Comparison of ENCODE assay signal across 1 cellular context in the genomic region with DNA sequence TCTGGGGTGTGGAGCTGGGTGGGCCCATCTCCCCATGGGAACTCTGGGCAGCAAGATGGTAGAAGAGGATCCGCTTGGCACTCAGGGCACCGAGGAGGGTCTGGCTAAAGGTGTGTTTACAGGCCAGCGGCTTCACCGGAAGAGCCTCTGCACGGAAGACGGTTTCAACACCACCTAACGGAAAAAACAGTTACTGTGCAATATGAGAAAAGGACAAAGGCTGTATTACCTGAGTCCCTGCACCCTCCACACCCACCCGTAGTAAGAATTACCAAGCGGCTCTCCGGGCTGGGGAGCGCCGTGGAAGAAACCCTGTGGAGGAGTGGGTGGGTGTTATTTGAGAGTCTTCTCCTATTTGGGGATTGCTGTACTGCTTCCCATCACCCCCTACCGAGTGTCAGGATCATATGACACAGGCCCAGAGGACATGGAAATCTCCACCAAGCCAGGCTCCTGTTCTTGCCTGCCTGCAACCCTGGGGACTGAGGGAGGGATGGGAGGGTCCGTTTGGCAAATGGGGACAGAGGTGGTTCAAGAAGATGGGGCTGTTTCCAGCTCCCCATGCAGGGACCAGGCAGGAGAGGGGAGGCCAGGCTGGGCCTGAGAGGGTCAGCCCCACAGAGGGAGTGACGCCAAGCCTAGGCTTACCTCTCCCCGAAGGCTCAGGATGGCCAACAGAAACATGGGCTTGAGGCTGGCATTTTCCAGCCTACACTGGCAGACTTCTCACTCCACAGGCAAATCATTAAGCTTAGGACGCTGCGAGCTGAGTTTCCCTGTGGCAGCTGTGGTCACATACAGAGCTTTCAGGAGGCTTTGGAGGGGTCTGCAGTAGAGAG.
TF ChIP-seq lines count a peak whose summit lies in the region.

No MANE protein-coding gene starts in this region.

TF ChIP-seq in HepG2, 621 proteins besides CTCF, POLR2A, EP300 and RAD21 (continued from another document and continues in another):
- TF ChIP-seq SOX13 (IDR thresholded peaks at IDR 0.05) (no peak), SOX13 (CRISPR knock-in tag; conservative IDR thresholded peaks at IDR 0.05 in 1 of 2, IDR thresholded peaks at IDR 0.05 in 1 of 2) (peak in 1 of 2 experiments; percentile 75; a peak in 2 of 4 replicates), ZNF598 (CRISPR knock-in tag; IDR thresholded peaks at IDR 0.05; ENCODE audit: borderline replicate concordance) (no peak), TEAD2 (CRISPR knock-in tag; IDR thresholded peaks at IDR 0.05) (no peak), SRSF4 (IDR thresholded peaks at IDR 0.05; ENCODE audit: low read depth, low read length, poor library complexity, severe bottlenecking) (no peak), ZNF781 (CRISPR knock-in tag; IDR thresholded peaks at IDR 0.05; ENCODE audit: borderline replicate concordance, not compliant biosample characterization) (peak; percentile 16), DR1 (CRISPR knock-in tag; IDR thresholded peaks at IDR 0.05) (no peak), FOXP1 (IDR thresholded peaks at IDR 0.05) (no peak), FOXP1 (CRISPR knock-in tag; IDR thresholded peaks at IDR 0.05) (peak; percentile 71; the same call in 1 of the 2 replicates), ZSCAN21 (CRISPR knock-in tag; IDR thresholded peaks at IDR 0.05; ENCODE audit: borderline replicate concordance) (no peak), ZBTB1 (CRISPR knock-in tag; IDR thresholded peaks at IDR 0.05; ENCODE audit: borderline replicate concordance) (no peak), RFX5 (IDR thresholded peaks at IDR 0.05; ENCODE audit: low read depth, low read length) (no peak), TP53 (CRISPR knock-in tag; conservative IDR thresholded peaks at IDR 0.05) (no peak), ZBTB21 (CRISPR knock-in tag; IDR thresholded peaks at IDR 0.05) (no peak), PTBP1 (IDR thresholded peaks at IDR 0.05; ENCODE audit: low read depth, low read length, poor library complexity, severe bottlenecking) (no peak), ZFP36 (IDR thresholded peaks at IDR 0.05; ENCODE audit: borderline replicate concordance, low read depth, low read length, partially characterized antibody) (no peak), ZNF432 (CRISPR knock-in tag; IDR thresholded peaks at IDR 0.05; ENCODE audit: borderline replicate concordance) (no peak), MTF1 (CRISPR knock-in tag; IDR thresholded peaks at IDR 0.05) (no peak), TARDBP (CRISPR knock-in tag; IDR thresholded peaks at IDR 0.05) (no peak; the same call in 1 of the 2 replicates), LCORL (IDR thresholded peaks at IDR 0.05) (no peak), LCORL (CRISPR knock-in tag; IDR thresholded peaks at IDR 0.05) (peak; percentile 53; the same call in 1 of the 2 replicates), SMYD3 (CRISPR knock-in tag; IDR thresholded peaks at IDR 0.05) (no peak), EHMT2 (IDR thresholded peaks at IDR 0.05; ENCODE audit: borderline replicate concordance, low read depth, low read length) (no peak), PPARG (CRISPR knock-in tag; conservative IDR thresholded peaks at IDR 0.05) (0 out of 2 replicates have a peak, but pooled peaks have one; percentile 38), PHF20 (CRISPR knock-in tag; IDR thresholded peaks at IDR 0.05) (no peak), ZNF768 (CRISPR knock-in tag; IDR thresholded peaks at IDR 0.05) (no peak), SIX1 (CRISPR knock-in tag; IDR thresholded peaks at IDR 0.05; ENCODE audit: borderline replicate concordance) (peak; percentile 60; the same call in 1 of the 2 replicates), TCF7 (IDR thresholded peaks at IDR 0.05; ENCODE audit: low read depth) (no peak)
- TF ChIP-seq, protein P1, sequence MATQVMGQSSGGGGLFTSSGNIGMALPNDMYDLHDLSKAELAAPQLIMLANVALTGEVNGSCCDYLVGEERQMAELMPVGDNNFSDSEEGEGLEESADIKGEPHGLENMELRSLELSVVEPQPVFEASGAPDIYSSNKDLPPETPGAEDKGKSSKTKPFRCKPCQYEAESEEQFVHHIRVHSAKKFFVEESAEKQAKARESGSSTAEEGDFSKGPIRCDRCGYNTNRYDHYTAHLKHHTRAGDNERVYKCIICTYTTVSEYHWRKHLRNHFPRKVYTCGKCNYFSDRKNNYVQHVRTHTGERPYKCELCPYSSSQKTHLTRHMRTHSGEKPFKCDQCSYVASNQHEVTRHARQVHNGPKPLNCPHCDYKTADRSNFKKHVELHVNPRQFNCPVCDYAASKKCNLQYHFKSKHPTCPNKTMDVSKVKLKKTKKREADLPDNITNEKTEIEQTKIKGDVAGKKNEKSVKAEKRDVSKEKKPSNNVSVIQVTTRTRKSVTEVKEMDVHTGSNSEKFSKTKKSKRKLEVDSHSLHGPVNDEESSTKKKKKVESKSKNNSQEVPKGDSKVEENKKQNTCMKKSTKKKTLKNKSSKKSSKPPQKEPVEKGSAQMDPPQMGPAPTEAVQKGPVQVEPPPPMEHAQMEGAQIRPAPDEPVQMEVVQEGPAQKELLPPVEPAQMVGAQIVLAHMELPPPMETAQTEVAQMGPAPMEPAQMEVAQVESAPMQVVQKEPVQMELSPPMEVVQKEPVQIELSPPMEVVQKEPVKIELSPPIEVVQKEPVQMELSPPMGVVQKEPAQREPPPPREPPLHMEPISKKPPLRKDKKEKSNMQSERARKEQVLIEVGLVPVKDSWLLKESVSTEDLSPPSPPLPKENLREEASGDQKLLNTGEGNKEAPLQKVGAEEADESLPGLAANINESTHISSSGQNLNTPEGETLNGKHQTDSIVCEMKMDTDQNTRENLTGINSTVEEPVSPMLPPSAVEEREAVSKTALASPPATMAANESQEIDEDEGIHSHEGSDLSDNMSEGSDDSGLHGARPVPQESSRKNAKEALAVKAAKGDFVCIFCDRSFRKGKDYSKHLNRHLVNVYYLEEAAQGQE (IDR thresholded peaks at IDR 0.05; ENCODE audit: borderline replicate concordance in 1 of 2, low read depth in 1 of 2, low read length in 2 of 2): no peak
- TF ChIP-seq, protein P2, sequence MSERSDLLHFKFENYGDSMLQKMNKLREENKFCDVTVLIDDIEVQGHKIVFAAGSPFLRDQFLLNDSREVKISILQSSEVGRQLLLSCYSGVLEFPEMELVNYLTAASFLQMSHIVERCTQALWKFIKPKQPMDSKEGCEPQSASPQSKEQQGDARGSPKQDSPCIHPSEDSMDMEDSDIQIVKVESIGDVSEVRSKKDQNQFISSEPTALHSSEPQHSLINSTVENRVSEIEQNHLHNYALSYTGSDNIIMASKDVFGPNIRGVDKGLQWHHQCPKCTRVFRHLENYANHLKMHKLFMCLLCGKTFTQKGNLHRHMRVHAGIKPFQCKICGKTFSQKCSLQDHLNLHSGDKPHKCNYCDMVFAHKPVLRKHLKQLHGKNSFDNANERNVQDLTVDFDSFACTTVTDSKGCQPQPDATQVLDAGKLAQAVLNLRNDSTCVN (CRISPR knock-in tag; IDR thresholded peaks at IDR 0.05; ENCODE audit: borderline replicate concordance): no peak
- TF ChIP-seq, protein P3, sequence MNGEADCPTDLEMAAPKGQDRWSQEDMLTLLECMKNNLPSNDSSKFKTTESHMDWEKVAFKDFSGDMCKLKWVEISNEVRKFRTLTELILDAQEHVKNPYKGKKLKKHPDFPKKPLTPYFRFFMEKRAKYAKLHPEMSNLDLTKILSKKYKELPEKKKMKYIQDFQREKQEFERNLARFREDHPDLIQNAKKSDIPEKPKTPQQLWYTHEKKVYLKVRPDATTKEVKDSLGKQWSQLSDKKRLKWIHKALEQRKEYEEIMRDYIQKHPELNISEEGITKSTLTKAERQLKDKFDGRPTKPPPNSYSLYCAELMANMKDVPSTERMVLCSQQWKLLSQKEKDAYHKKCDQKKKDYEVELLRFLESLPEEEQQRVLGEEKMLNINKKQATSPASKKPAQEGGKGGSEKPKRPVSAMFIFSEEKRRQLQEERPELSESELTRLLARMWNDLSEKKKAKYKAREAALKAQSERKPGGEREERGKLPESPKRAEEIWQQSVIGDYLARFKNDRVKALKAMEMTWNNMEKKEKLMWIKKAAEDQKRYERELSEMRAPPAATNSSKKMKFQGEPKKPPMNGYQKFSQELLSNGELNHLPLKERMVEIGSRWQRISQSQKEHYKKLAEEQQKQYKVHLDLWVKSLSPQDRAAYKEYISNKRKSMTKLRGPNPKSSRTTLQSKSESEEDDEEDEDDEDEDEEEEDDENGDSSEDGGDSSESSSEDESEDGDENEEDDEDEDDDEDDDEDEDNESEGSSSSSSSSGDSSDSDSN (CRISPR knock-in tag; IDR thresholded peaks at IDR 0.05): no peak
- TF ChIP-seq, protein P4, sequence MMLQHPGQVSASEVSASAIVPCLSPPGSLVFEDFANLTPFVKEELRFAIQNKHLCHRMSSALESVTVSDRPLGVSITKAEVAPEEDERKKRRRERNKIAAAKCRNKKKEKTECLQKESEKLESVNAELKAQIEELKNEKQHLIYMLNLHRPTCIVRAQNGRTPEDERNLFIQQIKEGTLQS (CRISPR knock-in tag; IDR thresholded peaks at IDR 0.05): no peak
- TF ChIP-seq, protein P5, sequence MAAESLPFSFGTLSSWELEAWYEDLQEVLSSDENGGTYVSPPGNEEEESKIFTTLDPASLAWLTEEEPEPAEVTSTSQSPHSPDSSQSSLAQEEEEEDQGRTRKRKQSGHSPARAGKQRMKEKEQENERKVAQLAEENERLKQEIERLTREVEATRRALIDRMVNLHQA (CRISPR knock-in tag; IDR thresholded peaks at IDR 0.05): no peak
- TF ChIP-seq, protein P6, sequence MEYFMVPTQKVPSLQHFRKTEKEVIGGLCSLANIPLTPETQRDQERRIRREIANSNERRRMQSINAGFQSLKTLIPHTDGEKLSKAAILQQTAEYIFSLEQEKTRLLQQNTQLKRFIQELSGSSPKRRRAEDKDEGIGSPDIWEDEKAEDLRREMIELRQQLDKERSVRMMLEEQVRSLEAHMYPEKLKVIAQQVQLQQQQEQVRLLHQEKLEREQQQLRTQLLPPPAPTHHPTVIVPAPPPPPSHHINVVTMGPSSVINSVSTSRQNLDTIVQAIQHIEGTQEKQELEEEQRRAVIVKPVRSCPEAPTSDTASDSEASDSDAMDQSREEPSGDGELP (IDR thresholded peaks at IDR 0.05; ENCODE audit: borderline replicate concordance, low read depth): no peak
- TF ChIP-seq, protein P7, sequence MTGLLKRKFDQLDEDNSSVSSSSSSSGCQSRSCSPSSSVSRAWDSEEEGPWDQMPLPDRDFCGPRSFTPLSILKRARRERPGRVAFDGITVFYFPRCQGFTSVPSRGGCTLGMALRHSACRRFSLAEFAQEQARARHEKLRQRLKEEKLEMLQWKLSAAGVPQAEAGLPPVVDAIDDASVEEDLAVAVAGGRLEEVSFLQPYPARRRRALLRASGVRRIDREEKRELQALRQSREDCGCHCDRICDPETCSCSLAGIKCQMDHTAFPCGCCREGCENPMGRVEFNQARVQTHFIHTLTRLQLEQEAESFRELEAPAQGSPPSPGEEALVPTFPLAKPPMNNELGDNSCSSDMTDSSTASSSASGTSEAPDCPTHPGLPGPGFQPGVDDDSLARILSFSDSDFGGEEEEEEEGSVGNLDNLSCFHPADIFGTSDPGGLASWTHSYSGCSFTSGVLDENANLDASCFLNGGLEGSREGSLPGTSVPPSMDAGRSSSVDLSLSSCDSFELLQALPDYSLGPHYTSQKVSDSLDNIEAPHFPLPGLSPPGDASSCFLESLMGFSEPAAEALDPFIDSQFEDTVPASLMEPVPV (CRISPR knock-in tag; IDR thresholded peaks at IDR 0.05): no peak
- TF ChIP-seq, protein P8, sequence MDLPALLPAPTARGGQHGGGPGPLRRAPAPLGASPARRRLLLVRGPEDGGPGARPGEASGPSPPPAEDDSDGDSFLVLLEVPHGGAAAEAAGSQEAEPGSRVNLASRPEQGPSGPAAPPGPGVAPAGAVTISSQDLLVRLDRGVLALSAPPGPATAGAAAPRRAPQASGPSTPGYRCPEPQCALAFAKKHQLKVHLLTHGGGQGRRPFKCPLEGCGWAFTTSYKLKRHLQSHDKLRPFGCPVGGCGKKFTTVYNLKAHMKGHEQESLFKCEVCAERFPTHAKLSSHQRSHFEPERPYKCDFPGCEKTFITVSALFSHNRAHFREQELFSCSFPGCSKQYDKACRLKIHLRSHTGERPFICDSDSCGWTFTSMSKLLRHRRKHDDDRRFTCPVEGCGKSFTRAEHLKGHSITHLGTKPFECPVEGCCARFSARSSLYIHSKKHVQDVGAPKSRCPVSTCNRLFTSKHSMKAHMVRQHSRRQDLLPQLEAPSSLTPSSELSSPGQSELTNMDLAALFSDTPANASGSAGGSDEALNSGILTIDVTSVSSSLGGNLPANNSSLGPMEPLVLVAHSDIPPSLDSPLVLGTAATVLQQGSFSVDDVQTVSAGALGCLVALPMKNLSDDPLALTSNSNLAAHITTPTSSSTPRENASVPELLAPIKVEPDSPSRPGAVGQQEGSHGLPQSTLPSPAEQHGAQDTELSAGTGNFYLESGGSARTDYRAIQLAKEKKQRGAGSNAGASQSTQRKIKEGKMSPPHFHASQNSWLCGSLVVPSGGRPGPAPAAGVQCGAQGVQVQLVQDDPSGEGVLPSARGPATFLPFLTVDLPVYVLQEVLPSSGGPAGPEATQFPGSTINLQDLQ (CRISPR knock-in tag; IDR thresholded peaks at IDR 0.05): no peak
- TF ChIP-seq, protein P9, sequence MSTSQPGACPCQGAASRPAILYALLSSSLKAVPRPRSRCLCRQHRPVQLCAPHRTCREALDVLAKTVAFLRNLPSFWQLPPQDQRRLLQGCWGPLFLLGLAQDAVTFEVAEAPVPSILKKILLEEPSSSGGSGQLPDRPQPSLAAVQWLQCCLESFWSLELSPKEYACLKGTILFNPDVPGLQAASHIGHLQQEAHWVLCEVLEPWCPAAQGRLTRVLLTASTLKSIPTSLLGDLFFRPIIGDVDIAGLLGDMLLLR (CRISPR knock-in tag; IDR thresholded peaks at IDR 0.05): no peak
- TF ChIP-seq, protein P10, sequence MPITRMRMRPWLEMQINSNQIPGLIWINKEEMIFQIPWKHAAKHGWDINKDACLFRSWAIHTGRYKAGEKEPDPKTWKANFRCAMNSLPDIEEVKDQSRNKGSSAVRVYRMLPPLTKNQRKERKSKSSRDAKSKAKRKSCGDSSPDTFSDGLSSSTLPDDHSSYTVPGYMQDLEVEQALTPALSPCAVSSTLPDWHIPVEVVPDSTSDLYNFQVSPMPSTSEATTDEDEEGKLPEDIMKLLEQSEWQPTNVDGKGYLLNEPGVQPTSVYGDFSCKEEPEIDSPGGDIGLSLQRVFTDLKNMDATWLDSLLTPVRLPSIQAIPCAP (CRISPR knock-in tag; IDR thresholded peaks at IDR 0.05; ENCODE audit: low read depth): no peak
- TF ChIP-seq, protein P11, sequence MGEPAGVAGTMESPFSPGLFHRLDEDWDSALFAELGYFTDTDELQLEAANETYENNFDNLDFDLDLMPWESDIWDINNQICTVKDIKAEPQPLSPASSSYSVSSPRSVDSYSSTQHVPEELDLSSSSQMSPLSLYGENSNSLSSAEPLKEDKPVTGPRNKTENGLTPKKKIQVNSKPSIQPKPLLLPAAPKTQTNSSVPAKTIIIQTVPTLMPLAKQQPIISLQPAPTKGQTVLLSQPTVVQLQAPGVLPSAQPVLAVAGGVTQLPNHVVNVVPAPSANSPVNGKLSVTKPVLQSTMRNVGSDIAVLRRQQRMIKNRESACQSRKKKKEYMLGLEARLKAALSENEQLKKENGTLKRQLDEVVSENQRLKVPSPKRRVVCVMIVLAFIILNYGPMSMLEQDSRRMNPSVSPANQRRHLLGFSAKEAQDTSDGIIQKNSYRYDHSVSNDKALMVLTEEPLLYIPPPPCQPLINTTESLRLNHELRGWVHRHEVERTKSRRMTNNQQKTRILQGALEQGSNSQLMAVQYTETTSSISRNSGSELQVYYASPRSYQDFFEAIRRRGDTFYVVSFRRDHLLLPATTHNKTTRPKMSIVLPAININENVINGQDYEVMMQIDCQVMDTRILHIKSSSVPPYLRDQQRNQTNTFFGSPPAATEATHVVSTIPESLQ (CRISPR knock-in tag; conservative IDR thresholded peaks at IDR 0.05): no peak
